Comparison of ENCODE assay signal across 8 cellular contexts in the genomic region with DNA sequence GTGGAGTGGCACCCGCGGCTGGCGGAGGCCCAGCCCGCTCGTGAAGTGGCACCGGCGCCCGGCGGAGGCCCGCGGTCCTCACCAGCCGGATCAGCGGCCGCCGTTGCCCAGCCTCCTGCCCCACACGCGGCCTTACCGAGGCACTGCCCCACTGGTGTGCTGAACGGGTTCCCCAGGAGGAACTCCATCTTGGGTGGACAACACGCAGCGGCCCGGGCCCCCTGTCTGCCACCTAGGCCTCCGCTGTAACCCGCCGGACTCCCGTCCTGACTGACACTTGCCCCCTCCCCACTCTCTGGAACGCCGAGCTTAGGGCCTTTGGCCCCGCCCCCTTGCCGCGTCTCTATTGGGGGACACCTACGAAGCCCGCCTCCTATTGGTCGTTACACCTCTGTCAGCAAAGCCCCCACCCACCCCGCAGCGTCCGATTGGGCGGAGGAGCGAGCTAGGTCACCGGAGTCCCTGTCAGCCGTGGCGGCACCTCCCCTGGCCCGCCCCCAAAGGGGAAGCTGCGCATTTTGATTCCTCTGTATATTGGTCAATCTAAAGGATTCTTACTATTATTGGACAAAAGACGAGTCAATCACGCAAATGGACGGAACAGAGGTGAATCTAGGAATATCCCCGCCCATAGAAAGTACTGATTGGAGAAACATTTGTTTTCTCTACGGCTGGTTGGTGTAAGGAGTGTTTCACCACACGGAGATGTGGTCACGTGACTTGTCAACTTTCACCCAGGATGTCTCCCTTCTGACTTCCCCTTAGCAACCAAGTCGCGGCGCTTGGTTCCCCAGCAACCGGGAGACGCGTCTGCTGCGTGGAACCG. TPM values are rescaled to one million over a fixed set of nuclear protein-coding genes. Genes with fewer than 3 reads are reported as not detected.
A peak's percentile ranks its signal among the peaks of the same experiment; 100 is the strongest.
DNase-seq lines count a peak whose midpoint lies in the region; ATAC-seq and TF ChIP-seq lines count a peak whose summit lies in the region.

A gene with protein sequence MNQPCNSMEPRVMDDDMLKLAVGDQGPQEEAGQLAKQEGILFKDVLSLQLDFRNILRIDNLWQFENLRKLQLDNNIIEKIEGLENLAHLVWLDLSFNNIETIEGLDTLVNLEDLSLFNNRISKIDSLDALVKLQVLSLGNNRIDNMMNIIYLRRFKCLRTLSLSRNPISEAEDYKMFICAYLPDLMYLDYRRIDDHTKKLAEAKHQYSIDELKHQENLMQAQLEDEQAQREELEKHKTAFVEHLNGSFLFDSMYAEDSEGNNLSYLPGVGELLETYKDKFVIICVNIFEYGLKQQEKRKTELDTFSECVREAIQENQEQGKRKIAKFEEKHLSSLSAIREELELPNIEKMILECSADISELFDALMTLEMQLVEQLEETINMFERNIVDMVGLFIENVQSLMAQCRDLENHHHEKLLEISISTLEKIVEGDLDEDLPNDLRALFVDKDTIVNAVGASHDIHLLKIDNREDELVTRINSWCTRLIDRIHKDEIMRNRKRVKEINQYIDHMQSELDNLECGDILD (plus strand): TSS at position 737 of the 826 bp plus-strand sequence. CDS start 4,737 bp downstream, outside the sequence.
A gene (minus strand): TSS at position 275 of the 826 bp plus-strand sequence. CDS start 87 bp downstream, at position 188.

- no peaks in the 10 kb centered on the region for H3K27me3 ChIP-seq in left lung

- peak within 1 kb of the TSS; percentile 83 to 94 for H3K27ac ChIP-seq in left lung

- ATAC-seq in GM19397 (IDR thresholded peaks at IDR 0.05; ENCODE audit: unreplicated experiment) (peak; percentile 93), HG03565 (IDR thresholded peaks at IDR 0.05; ENCODE audit: unreplicated experiment) (peak; percentile 90), left lung (peak; percentile 97)

- H3K9me3 ChIP-seq in left lung = no peaks in the 10 kb centered on the region

- peak; percentile 100 for DNase-seq in CD1c-positive myeloid dendritic cell (ENCODE audit: extremely low spot score)
- peak; percentile 100 for DNase-seq in NCI-H748 treated with DMSO at 0.1 percent for 48 hours (lab: John Stamatoyannopoulos, UW)
- peak; percentile 100 for DNase-seq in activated CD4-positive, alpha-beta T cell treated with anti-CD3 and anti-CD28 coated beads, Interleukin-2, amount 50 U/mL, for 4 hours
- peak; percentile 100 for DNase-seq in dermis blood vessel endothelial cell
- peak; percentile 99 to 100 for DNase-seq in left lung
- peak; percentile 100 for DNase-seq in stimulated activated CD4-positive, alpha-beta T cell treated with anti-CD3 and anti-CD28 coated beads, Interleukin-2, amount 100 ng/mL, for 4 hours (ENCODE audit: low read depth)

- peaks cover 11 to 38% of the 10 kb centered on the region in 2 donors for H3K4me1 ChIP-seq in left lung

- H3K36me3 ChIP-seq in left lung = no peaks in the 10 kb centered on the region

- intact Hi-C loops in left lung (cut with DNase I) = no loop called here

- peak within 1 kb of the TSS; percentile 86 to 95 for H3K4me3 ChIP-seq in left lung

- peak in 1 of 2 donors; percentile 25 for TF ChIP-seq CTCF in left lung (IDR thresholded peaks at IDR 0.05)

RNA-seq across cellular contexts. Expression of the first gene that starts in this region (rescaled TPM):
- total RNA-seq in dermis blood vessel endothelial cell (1.5 and 2.5 TPM in 2 replicates), left lung (1 to 10 TPM; 3.6 to 7.6 TPM)

RNA-seq across cellular contexts. Expression of the second gene that starts in this region (rescaled TPM):
- total RNA-seq in dermis blood vessel endothelial cell (21.6 and 30.0 TPM in 2 replicates), left lung (10 to 100 TPM; 56.4 to 71.2 TPM)

Comparison
In these comparisons a context has a peak if more than half of its experiments do, and no peak if none do; other contexts are left out.
1. Peak in every context shown above with its lines: DNase-seq, ATAC-seq, H3K4me3 ChIP-seq and H3K27ac ChIP-seq.